11 cellular contexts compared by ENCODE assay signal in the genomic region with DNA sequence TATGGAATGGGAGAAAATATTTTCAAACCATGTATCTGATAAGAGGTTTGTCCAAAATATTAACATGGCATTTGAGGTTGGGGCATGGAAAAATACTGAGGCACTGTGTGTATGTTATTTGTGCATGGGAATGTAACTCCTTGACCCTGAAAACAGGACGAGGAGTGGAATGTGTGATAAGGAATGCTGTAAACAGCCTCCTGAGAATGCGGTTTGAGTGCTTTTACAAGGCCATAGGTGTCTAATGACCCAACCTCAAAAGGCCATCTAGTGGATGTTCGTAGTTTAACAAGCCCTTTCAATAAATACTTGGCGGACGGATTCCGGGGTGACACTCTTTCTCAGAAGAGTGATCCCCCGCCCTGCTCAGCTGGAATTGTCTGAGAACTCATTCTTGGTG.
DNase-seq lines count a peak whose midpoint lies in the region; ATAC-seq and TF ChIP-seq lines count a peak whose summit lies in the region.
"Had no signal": no experiment of that assay in that cellular context is flagged by ENCODE, and none has a peak within 500 bp of the region (broad histone marks: within the 10 kb centered on the region; RNA-seq: fewer than 3 reads in every experiment).

No MANE protein-coding gene starts in this region.

- H3K9me3 Mint-ChIP-seq in GM23338, result peaks cover 24% of the 10 kb centered on the region
- peaks cover 3% of the 10 kb centered on the region for H3K9me3 Mint-ChIP-seq in glutamatergic neuron (ENCODE audit: unreplicated experiment)

- H3K27ac Mint-ChIP-seq in GM23338 (peak overlapping the region; percentile 91), glutamatergic neuron (ENCODE audit: unreplicated experiment) (no peak overlapping the region)
- H3K27ac Mint-ChIP-seq: stimulated activated naive CD8-positive, alpha-beta T cell treated with anti-CD3 and anti-CD28 coated beads, Interleukin-15, Interleukin-2, amounts not matched to agents 100 ng/mL and 50 ng/mL, for 24 hours had no signal

- H3K4me3 ChIP-seq in AG04449 (ENCODE audit: low read depth, low read length), result no peak overlapping the region
- H3K4me3 ChIP-seq in GM23338, result no peak overlapping the region
- no peak overlapping the region for H3K4me3 ChIP-seq in Panc1 (ENCODE audit: low read depth in 2 of 2, low read length in 2 of 2)

- BruUV-seq in Panc1 (replicated peaks; lab: Mats Ljungman, UMichigan), result no TSS peak

- H3K9me2 ChIP-seq in GM23338 (ENCODE audit: insufficient read depth), result no peaks in the 10 kb centered on the region

- peak; percentile 62 for ATAC-seq in GM23338
- ATAC-seq in Panc1, result no peak
- peak; percentile 46 for ATAC-seq in foreskin keratinocyte
- ATAC-seq in HG02884 (IDR thresholded peaks at IDR 0.05; ENCODE audit: unreplicated experiment), result no peak
- ATAC-seq in GM19397 (IDR thresholded peaks at IDR 0.05; ENCODE audit: unreplicated experiment), result no peak

- no peaks in the 10 kb centered on the region for H3K9me3 ChIP-seq in Panc1 (ENCODE audit: control insufficient read depth, insufficient read depth, low read depth, low read length)

- intact Hi-C loops in Panc1 (cut with micrococcal nuclease; ENCODE audit: unreplicated experiment), result no loop called here

- H3K36me3 Mint-ChIP-seq in GM23338 (ENCODE audit: low read depth) (peaks cover 23% of the 10 kb centered on the region; the same call in 2 of the 3 replicates), glutamatergic neuron (ENCODE audit: unreplicated experiment) (no peaks in the 10 kb centered on the region)

- H4K20me1 ChIP-seq in GM23338 (replicated peaks; ENCODE audit: insufficient read depth), result no peaks in the 10 kb centered on the region

- no peaks in the 10 kb centered on the region for H3K27me3 Mint-ChIP-seq in GM23338 (ENCODE audit: insufficient read depth, low read depth, poor library complexity)
- no peaks in the 10 kb centered on the region for H3K27me3 Mint-ChIP-seq in glutamatergic neuron (ENCODE audit: unreplicated experiment)
- H3K27me3 Mint-ChIP-seq: stimulated activated naive CD8-positive, alpha-beta T cell treated with anti-CD3 and anti-CD28 coated beads, Interleukin-15, Interleukin-2, amounts not matched to agents 100 ng/mL and 50 ng/mL, for 24 hours had no signal

- H2AFZ ChIP-seq in GM23338, result no peak overlapping the region

- POLR2A ChIA-PET in AG04449 (lab: Yijun Ruan, JAX) (no interaction called here), Panc1 (lab: Charles Lee) (no interaction called here)

- H3K27me3 ChIP-seq in GM23338 (ENCODE audit: insufficient read depth) (no peaks in the 10 kb centered on the region), Panc1 (ENCODE audit: control insufficient read depth, insufficient read depth, low read length) (no peaks in the 10 kb centered on the region), foreskin keratinocyte (no peaks in the 10 kb centered on the region)

- H3K27ac ChIP-seq in GM23338 (ENCODE audit: low read depth) (peak overlapping the region; percentile 87), Panc1 (ENCODE audit: low read length) (no peak overlapping the region), foreskin keratinocyte (peak overlapping the region; percentile 29)

- TF ChIP-seq CTCF in AG04449 (IDR thresholded peaks at IDR 0.05; ENCODE audit: insufficient read depth, low read length, missing control alignments), result peak; percentile 1
- TF ChIP-seq CTCF in GM23338 (conservative IDR thresholded peaks at IDR 0.05; ENCODE audit: low read depth in 2 of 2), result peak; percentile 50 to 74
- peak; percentile 43 for TF ChIP-seq CTCF in Panc1 (IDR thresholded peaks at IDR 0.05)
- TF ChIP-seq CTCF in foreskin keratinocyte (conservative IDR thresholded peaks at IDR 0.05), result peak; percentile 68
- no peak for TF ChIP-seq CTCF in glutamatergic neuron (IDR thresholded peaks at IDR 0.05; ENCODE audit: partially characterized antibody, unreplicated experiment)

- no peaks in the 10 kb centered on the region for H3K36me3 ChIP-seq in GM23338 (ENCODE audit: insufficient read depth)
- H3K36me3 ChIP-seq in Panc1 (ENCODE audit: control insufficient read depth, insufficient read depth, low read length), result no peaks in the 10 kb centered on the region

- DNase-seq in AG04449 (ENCODE audit: low read depth, low spot score) (no peak), GM23338 (ENCODE audit: low spot score) (peak; percentile 88), Panc1 (ENCODE audit: low read depth, low spot score) (no peak), foreskin keratinocyte (peak in 1 of 2 donors; percentile 58), glutamatergic neuron (no peak), NCI-H2171 (lab: John Stamatoyannopoulos, UW) (no peak)
- DNase-seq: GDM1, T-helper 2 cell had no signal

- no peaks in the 10 kb centered on the region for H3K4me1 ChIP-seq in GM23338 (ENCODE audit: insufficient read depth)
- no peaks in the 10 kb centered on the region for H3K4me1 ChIP-seq in Panc1 (ENCODE audit: control insufficient read depth, insufficient read depth, low read length)
- H3K4me1 ChIP-seq in foreskin keratinocyte, result peaks cover 7% of the 10 kb centered on the region

- in situ Hi-C loops in Panc1 (cut with HindIII; ENCODE audit: low pct_unique_long_range_greater_than_20kb, low sequenced_read_pairs), result no loop called here

- no peaks in the 10 kb centered on the region for H3K4me1 Mint-ChIP-seq in GM23338
- H3K4me1 Mint-ChIP-seq in glutamatergic neuron (ENCODE audit: low read depth, unreplicated experiment), result no peaks in the 10 kb centered on the region

- H3F3A ChIP-seq in GM23338 (replicated peaks; ENCODE audit: low read depth), result no peaks in the 10 kb centered on the region

- CTCF ChIA-PET in AG04449 (lab: Yijun Ruan, JAX) (interaction anchor here (0.9 to 1.5 kb wide), 2 partner anchors 10 to 273 kb away, joined by 3 to 4 read pairs; no protein-coding TSS in a partner anchor), Panc1 (lab: Charles Lee) (no interaction called here)

- H3K79me2 ChIP-seq in GM23338 (replicated peaks; ENCODE audit: insufficient read depth), result no peaks in the 10 kb centered on the region

- H3K4me3 Mint-ChIP-seq in GM23338 (no peak overlapping the region), glutamatergic neuron (ENCODE audit: unreplicated experiment) (no peak overlapping the region)
- H3K4me3 Mint-ChIP-seq: stimulated activated naive CD8-positive, alpha-beta T cell treated with anti-CD3 and anti-CD28 coated beads, Interleukin-15, Interleukin-2, amounts not matched to agents 100 ng/mL and 50 ng/mL, for 24 hours had no signal

- no peak overlapping the region for H3K4me2 ChIP-seq in GM23338

TF ChIP-seq in GM23338, 12 proteins besides CTCF, POLR2A, EP300 and RAD21 (continues in another document):
- TF ChIP-seq, protein P1, sequence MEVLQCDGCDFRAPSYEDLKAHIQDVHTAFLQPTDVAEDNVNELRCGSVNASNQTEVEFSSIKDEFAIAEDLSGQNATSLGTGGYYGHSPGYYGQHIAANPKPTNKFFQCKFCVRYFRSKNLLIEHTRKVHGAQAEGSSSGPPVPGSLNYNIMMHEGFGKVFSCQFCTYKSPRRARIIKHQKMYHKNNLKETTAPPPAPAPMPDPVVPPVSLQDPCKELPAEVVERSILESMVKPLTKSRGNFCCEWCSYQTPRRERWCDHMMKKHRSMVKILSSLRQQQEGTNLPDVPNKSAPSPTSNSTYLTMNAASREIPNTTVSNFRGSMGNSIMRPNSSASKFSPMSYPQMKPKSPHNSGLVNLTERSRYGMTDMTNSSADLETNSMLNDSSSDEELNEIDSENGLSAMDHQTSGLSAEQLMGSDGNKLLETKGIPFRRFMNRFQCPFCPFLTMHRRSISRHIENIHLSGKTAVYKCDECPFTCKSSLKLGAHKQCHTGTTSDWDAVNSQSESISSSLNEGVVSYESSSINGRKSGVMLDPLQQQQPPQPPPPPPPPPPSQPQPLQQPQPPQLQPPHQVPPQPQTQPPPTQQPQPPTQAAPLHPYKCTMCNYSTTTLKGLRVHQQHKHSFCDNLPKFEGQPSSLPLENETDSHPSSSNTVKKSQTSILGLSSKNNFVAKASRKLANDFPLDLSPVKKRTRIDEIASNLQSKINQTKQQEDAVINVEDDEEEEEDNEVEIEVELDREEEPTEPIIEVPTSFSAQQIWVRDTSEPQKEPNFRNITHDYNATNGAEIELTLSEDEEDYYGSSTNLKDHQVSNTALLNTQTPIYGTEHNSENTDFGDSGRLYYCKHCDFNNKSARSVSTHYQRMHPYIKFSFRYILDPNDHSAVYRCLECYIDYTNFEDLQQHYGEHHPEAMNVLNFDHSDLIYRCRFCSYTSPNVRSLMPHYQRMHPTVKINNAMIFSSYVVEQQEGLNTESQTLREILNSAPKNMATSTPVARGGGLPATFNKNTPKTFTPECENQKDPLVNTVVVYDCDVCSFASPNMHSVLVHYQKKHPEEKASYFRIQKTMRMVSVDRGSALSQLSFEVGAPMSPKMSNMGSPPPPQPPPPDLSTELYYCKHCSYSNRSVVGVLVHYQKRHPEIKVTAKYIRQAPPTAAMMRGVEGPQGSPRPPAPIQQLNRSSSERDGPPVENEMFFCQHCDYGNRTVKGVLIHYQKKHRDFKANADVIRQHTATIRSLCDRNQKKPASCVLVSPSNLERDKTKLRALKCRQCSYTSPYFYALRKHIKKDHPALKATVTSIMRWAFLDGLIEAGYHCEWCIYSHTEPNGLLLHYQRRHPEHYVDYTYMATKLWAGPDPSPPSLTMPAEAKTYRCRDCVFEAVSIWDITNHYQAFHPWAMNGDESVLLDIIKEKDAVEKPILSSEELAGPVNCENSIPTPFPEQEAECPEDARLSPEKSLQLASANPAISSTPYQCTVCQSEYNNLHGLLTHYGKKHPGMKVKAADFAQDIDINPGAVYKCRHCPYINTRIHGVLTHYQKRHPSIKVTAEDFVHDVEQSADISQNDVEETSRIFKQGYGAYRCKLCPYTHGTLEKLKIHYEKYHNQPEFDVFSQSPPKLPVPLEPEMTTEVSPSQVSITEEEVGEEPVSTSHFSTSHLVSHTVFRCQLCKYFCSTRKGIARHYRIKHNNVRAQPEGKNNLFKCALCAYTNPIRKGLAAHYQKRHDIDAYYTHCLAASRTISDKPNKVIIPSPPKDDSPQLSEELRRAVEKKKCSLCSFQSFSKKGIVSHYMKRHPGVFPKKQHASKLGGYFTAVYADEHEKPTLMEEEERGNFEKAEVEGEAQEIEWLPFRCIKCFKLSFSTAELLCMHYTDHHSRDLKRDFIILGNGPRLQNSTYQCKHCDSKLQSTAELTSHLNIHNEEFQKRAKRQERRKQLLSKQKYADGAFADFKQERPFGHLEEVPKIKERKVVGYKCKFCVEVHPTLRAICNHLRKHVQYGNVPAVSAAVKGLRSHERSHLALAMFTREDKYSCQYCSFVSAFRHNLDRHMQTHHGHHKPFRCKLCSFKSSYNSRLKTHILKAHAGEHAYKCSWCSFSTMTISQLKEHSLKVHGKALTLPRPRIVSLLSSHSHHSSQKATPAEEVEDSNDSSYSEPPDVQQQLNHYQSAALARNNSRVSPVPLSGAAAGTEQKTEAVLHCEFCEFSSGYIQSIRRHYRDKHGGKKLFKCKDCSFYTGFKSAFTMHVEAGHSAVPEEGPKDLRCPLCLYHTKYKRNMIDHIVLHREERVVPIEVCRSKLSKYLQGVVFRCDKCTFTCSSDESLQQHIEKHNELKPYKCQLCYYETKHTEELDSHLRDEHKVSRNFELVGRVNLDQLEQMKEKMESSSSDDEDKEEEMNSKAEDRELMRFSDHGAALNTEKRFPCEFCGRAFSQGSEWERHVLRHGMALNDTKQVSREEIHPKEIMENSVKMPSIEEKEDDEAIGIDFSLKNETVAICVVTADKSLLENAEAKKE (CRISPR knock-in tag; IDR thresholded peaks at IDR 0.05), result no peak
- TF ChIP-seq ZNF331 (CRISPR knock-in tag; IDR thresholded peaks at IDR 0.05; ENCODE audit: low read depth) (no peak), POLR2AphosphoS5 (IDR thresholded peaks at IDR 0.05; ENCODE audit: low read depth) (no peak)

Comparison
In these comparisons a context has a peak if more than half of its experiments do, and no peak if none do; other contexts are left out.
1. ATAC-seq: peak in GM23338 (single experiment) and foreskin keratinocyte (single experiment); none in Panc1 (single experiment), HG02884 (single experiment) and GM19397 (single experiment).